ENCODE assay signal across 8 cellular contexts in the genomic region with DNA sequence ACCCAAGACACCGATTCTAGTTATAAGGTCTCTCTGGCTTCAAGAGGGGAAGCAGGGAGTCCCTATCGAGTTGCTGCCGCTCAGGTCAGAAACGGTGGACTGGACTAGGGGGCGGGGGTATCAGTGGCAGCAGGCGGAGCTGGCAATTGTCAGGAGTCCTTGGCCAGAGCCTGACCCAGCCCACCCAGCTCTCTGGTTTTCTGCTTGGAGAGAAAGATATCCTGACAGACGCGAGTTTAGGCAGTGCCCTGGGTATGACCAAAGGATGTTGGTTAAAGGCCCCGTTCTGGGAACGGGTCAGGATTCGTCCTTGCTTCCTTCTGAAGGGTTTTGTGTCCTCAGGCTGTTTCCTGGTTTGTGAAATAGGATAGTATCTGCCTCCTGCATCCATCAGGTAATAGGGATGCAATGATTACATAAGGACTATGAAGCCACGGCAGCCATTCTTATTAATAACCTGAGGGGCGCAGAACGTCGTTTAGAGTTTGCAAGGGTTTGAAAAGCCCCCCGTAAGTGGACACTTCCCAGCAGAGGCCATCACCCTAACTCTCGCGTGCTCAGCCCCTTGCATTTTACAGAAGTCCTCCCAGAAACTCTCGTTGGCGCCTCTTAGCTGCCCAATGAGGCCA. TPM values are rescaled to one million over a fixed set of nuclear protein-coding genes. Genes with fewer than 3 reads are reported as not detected.
A peak's percentile ranks its signal among the peaks of the same experiment; 100 is the strongest.
DNase-seq lines count a peak whose midpoint lies in the region; ATAC-seq and TF ChIP-seq lines count a peak whose summit lies in the region.

No MANE protein-coding gene starts in this region.

- peak overlapping the region; percentile 96 for H2AFZ ChIP-seq in ACC112 (ENCODE audit: low read length, unreplicated experiment)

- no peaks in the 10 kb centered on the region for H3K27me3 ChIP-seq in ACC112 (ENCODE audit: insufficient read depth, low read length)
- no peaks in the 10 kb centered on the region for H3K27me3 ChIP-seq in SJSA1 (replicated peaks)
- no peaks in the 10 kb centered on the region for H3K27me3 ChIP-seq in colonic mucosa
- no peaks in the 10 kb centered on the region for H3K27me3 ChIP-seq in lower lobe of right lung (ENCODE audit: low read depth)
- no peaks in the 10 kb centered on the region for H3K27me3 ChIP-seq in thymus (ENCODE audit: control insufficient read depth, insufficient read depth)

- no peak for TF ChIP-seq CTCF in colonic mucosa (IDR thresholded peaks at IDR 0.05)
- no peak for TF ChIP-seq CTCF in lower lobe of right lung (IDR thresholded peaks at IDR 0.05)

- H3K9me3 ChIP-seq in SJSA1 (replicated peaks) (no peaks in the 10 kb centered on the region), colonic mucosa (no peaks in the 10 kb centered on the region), lower lobe of right lung (no peaks in the 10 kb centered on the region), thymus (ENCODE audit: control insufficient read depth) (no peaks in the 10 kb centered on the region)

- H3K27ac ChIP-seq in ACC112 (ENCODE audit: low read depth, low read length), result peak overlapping the region; percentile 97
- H3K27ac ChIP-seq in SJSA1, result peak overlapping the region; percentile 82
- peak overlapping the region; percentile 87 for H3K27ac ChIP-seq in colonic mucosa
- H3K27ac ChIP-seq in lower lobe of right lung, result peak overlapping the region; percentile 96
- peak overlapping the region; percentile 88 for H3K27ac ChIP-seq in thymus (ENCODE audit: low read depth)

- intact Hi-C loops in colonic mucosa (cut with DNase I) (no loop called here), lower lobe of right lung (cut with DNase I) (no loop called here)

- 19% methylated on average over 20 of the region's 20 CpGs for WGBS in thymus

- H3K4me1 ChIP-seq in ACC112 (ENCODE audit: control insufficient read depth, insufficient read depth, low read length, unreplicated experiment) (peaks cover 34% of the 10 kb centered on the region), SJSA1 (replicated peaks) (peaks cover 43% of the 10 kb centered on the region), colonic mucosa (peaks cover 14% of the 10 kb centered on the region), lower lobe of right lung (peaks cover 40% of the 10 kb centered on the region), thymus (ENCODE audit: control insufficient read depth, insufficient read depth, low read length) (peaks cover 24% of the 10 kb centered on the region)

- DNase-seq in SJSA1 (ENCODE audit: low read depth in 1 of 2, low spot score in 2 of 2), result peak in 1 of 2 experiments; percentile 61
- peak; percentile 49 for DNase-seq in colonic mucosa
- DNase-seq in lower lobe of right lung, result peak; percentile 62
- DNase-seq in hepatic stellate cell (ENCODE audit: low spot score), result no peak

- H3K36me3 ChIP-seq in ACC112 (ENCODE audit: insufficient read depth, low read length), result no peaks in the 10 kb centered on the region
- H3K36me3 ChIP-seq in SJSA1, result peaks cover 15% of the 10 kb centered on the region
- H3K36me3 ChIP-seq in colonic mucosa, result no peaks in the 10 kb centered on the region
- H3K36me3 ChIP-seq in lower lobe of right lung, result peaks cover 5% of the 10 kb centered on the region
- peaks cover 1% of the 10 kb centered on the region for H3K36me3 ChIP-seq in thymus (ENCODE audit: control insufficient read depth, insufficient read depth)

- H3K9ac ChIP-seq in colonic mucosa (ENCODE audit: low read depth in 2 of 2, low read length in 2 of 2), result peak overlapping the region; percentile 72 to 94

- peaks cover 26% of the 10 kb centered on the region for H3K79me2 ChIP-seq in ACC112 (ENCODE audit: control insufficient read depth, insufficient read depth, low read length, unreplicated experiment)

- ATAC-seq in GM18511 (IDR thresholded peaks at IDR 0.05; ENCODE audit: unreplicated experiment) (peak; percentile 21), HG03469 (IDR thresholded peaks at IDR 0.05; ENCODE audit: unreplicated experiment) (peak; percentile 1), lower lobe of right lung (peak; percentile 23 to 25)

- H3K4me3 ChIP-seq in ACC112 (ENCODE audit: low read depth, low read length), result peak overlapping the region; percentile 94
- peak overlapping the region; percentile 80 for H3K4me3 ChIP-seq in SJSA1
- H3K4me3 ChIP-seq in colonic mucosa, result peak overlapping the region; percentile 82
- H3K4me3 ChIP-seq in lower lobe of right lung, result peak overlapping the region; percentile 81
- H3K4me3 ChIP-seq in thymus (ENCODE audit: low read length), result peak overlapping the region; percentile 45

RNA-seq across cellular contexts. Expression of a gene that starts 0.7 kb away (rescaled TPM):
- total RNA-seq in SJSA1 (2014; rRNA removed; shearing (Covaris generic)), result 6.5 and 11.9 TPM in 2 replicates
- total RNA-seq in colonic mucosa (10 to 100 TPM; 24.6 to 52.7 TPM), lower lobe of right lung (29.0 TPM)
- polyA plus RNA-seq in thymus, result 9.2 TPM

RNA-seq across cellular contexts. Expression of a gene that starts 3.2 kb away (rescaled TPM):
- 14.2 and 20.8 TPM in 2 replicates for total RNA-seq in SJSA1 (2014; rRNA removed; shearing (Covaris generic))
- total RNA-seq in colonic mucosa, result 10 to 100 TPM; 58.2 to 74.6 TPM
- total RNA-seq in lower lobe of right lung, result 57.9 TPM
- polyA plus RNA-seq in thymus, result 10.1 TPM
